In the genomic region with DNA sequence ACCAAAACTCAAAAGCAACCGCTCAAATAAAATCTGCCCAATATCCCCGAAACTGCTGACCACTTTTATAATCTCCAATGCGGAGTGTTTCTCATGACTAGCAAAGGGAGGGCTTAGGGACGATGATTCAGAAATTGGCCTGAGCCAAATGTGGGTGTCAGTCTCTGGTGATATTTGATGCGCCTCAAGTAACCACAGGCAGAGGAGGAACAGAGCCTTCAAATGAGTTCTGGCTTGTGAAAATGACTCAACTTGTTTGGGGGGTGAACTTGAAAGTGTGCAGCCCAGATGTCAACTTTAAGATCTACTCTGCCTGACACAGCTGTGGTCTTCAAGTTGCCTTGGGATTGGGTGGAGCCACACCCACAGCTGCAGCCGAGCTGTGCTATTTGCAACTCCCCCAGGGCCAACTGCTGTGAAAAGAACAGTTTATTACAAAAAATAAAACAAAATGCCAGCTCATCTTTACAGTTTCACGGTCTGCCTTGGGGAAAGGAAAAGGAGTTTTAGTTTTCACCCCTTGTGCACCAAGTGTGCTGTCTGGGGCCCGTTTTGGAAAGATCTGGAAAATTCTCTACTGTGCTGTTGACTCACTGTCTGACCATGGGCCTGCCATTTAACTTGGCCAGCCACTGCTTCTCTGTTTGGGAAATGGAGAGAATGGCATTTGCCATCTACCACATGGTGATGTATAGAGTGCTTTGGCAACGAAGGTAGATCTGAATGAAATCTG, we compare ENCODE assay signal across 8 cellular contexts.
DNase-seq lines count a peak whose midpoint lies in the region; ATAC-seq and TF ChIP-seq lines count a peak whose summit lies in the region.

No MANE protein-coding gene starts in this region.

- peaks cover 43% of the 10 kb centered on the region for H3K27me3 Mint-ChIP-seq in activated T-cell treated with anti-CD3 and anti-CD28 coated beads, Interleukin-2, amount 50 U/mL, for 4 hours (ENCODE audit: low read depth)

- no peaks in the 10 kb centered on the region for H3K9me3 ChIP-seq in thoracic aorta

- DNase-seq in DMS 273 (lab: John Stamatoyannopoulos, UW; ENCODE audit: unreplicated experiment) (peak; percentile 69), inferior parietal cortex (ENCODE audit: extremely low spot score) (peak; percentile 70), thoracic aorta (ENCODE audit: low spot score) (no peak), NCI-H526 treated with DMSO at 0.1 percent for 48 hours (lab: John Stamatoyannopoulos, UW) (no peak), caudate nucleus (lab: John Stamatoyannopoulos, UW) (no peak)
- DNase-seq in activated T-cell treated with anti-CD3 and anti-CD28 coated beads, Interleukin-2, amount 50 U/mL, for 4 hours = no peak

- no peaks in the 10 kb centered on the region for H3K9me3 Mint-ChIP-seq in activated T-cell treated with anti-CD3 and anti-CD28 coated beads, Interleukin-2, amount 50 U/mL, for 4 hours

- H3K27ac ChIP-seq in thoracic aorta (no peak overlapping the region), caudate nucleus (ENCODE audit: low read depth, low read length) (no peak overlapping the region)

- H3K36me3 ChIP-seq in thoracic aorta = no peaks in the 10 kb centered on the region

- H3K4me1 ChIP-seq in thoracic aorta (ENCODE audit: control insufficient read depth in 1 of 2, low read depth in 2 of 2) = peaks cover 0 to 9% of the 10 kb centered on the region in 2 donors

- H3K27me3 ChIP-seq in thoracic aorta (replicated peaks; ENCODE audit: insufficient read depth) = no peaks in the 10 kb centered on the region

- TF ChIP-seq CTCF in thoracic aorta (IDR thresholded peaks at IDR 0.05) = no peak

- no peaks in the 10 kb centered on the region for H3K36me3 Mint-ChIP-seq in activated T-cell treated with anti-CD3 and anti-CD28 coated beads, Interleukin-2, amount 50 U/mL, for 4 hours (ENCODE audit: insufficient read depth)

- peaks cover 5% of the 10 kb centered on the region for H3K4me1 Mint-ChIP-seq in activated T-cell treated with anti-CD3 and anti-CD28 coated beads, Interleukin-2, amount 50 U/mL, for 4 hours (ENCODE audit: low read depth)

- ATAC-seq in GM19463 (IDR thresholded peaks at IDR 0.05; ENCODE audit: unreplicated experiment) (peak; percentile 90), HG03439 (IDR thresholded peaks at IDR 0.05; ENCODE audit: unreplicated experiment) (peak; percentile 88), thoracic aorta (ENCODE audit: insufficient number of reproducible peaks, low FRiP score, low read depth) (peak; percentile 18)
- peak; percentile 89 to 94 for ATAC-seq in activated T-cell treated with anti-CD3 and anti-CD28 coated beads, Interleukin-2, amount 50 U/mL, for 4 hours

- H3K4me3 Mint-ChIP-seq in activated T-cell treated with anti-CD3 and anti-CD28 coated beads, Interleukin-2, amount 50 U/mL, for 4 hours = no peak overlapping the region

- no peak overlapping the region for H3K4me3 ChIP-seq in thoracic aorta

Comparison
In these comparisons a context has a peak if more than half of its experiments do, and no peak if none do; other contexts are left out.
1. DNase-seq: peak in DMS 273 (single experiment) and inferior parietal cortex (single experiment); none in activated T-cell treated with anti-CD3 and anti-CD28 coated beads, Interleukin-2, amount 50 U/mL, for 4 hours (single experiment), thoracic aorta (single experiment), NCI-H526 treated with DMSO at 0.1 percent for 48 hours (single experiment) and caudate nucleus (0 of 61).
2. ATAC-seq: peak in every context shown above with its lines; median percentile 92 in activated T-cell treated with anti-CD3 and anti-CD28 coated beads, Interleukin-2, amount 50 U/mL, for 4 hours; 90 in GM19463; 88 in HG03439; 18 in thoracic aorta.